Comparison of ENCODE assay signal across 20 cellular contexts in genomic region chr5:107700486-107700885, GRCh38.
"Had no signal": no experiment of that assay in that cellular context is flagged by ENCODE, and none has a peak within 500 bp of the region (broad histone marks: within the 10 kb centered on the region; RNA-seq: fewer than 3 reads in every experiment).

No MANE protein-coding gene starts in this region.

- H3K4me1 ChIP-seq: psoas muscle, right lobe of liver, stomach, upper lobe of left lung, uterus had no signal

- DNase-seq: effector memory CD4-positive, alpha-beta T cell; foreskin melanocyte; head of caudate nucleus; hippocampal formation; left colon; left ventricle myocardium superior; mesendoderm; naive B cell; nephron progenitor cell; psoas muscle; retina; right lobe of liver; small intestine; stimulated activated CD4-positive, alpha-beta T cell treated with anti-CD3 and anti-CD28 coated beads, Interleukin-12 subunit alpha, Interleukin-12 subunit beta, amount 100 ng/mL, for 4 hours; stimulated activated naive CD4-positive, alpha-beta T cell; stomach; upper lobe of left lung; uterus had no signal

- H3K36me3 ChIP-seq: right lobe of liver, stomach, upper lobe of left lung, uterus had no signal

- H3K4me3 ChIP-seq: lung, psoas muscle, right lobe of liver, stomach, upper lobe of left lung, uterus had no signal

- H3K9me3 ChIP-seq: psoas muscle, right lobe of liver, stomach, upper lobe of left lung, uterus had no signal

- H3K27me3 ChIP-seq: right lobe of liver, stomach, upper lobe of left lung, uterus had no signal

- H3K27ac ChIP-seq: psoas muscle, right lobe of liver, stomach, upper lobe of left lung, uterus had no signal

- ATAC-seq: esophagus mucosa, left colon, left ventricle myocardium superior, psoas muscle, right lobe of liver had no signal
